Comparison of ENCODE assay signal across 19 cellular contexts in genomic region chr13:30863231-30863630, GRCh38. TPM values are rescaled to one million over a fixed set of nuclear protein-coding genes. Genes with fewer than 3 reads are reported as not detected.
DNase-seq lines count a peak whose midpoint lies in the region; ATAC-seq and TF ChIP-seq lines count a peak whose summit lies in the region.
"Had no signal": no experiment of that assay in that cellular context is flagged by ENCODE, and none has a peak within 500 bp of the region (broad histone marks: within the 10 kb centered on the region; RNA-seq: fewer than 3 reads in every experiment).

No MANE protein-coding gene starts in this region.

- H3K27ac Mint-ChIP-seq in brain: peak overlapping the region; percentile 33 to 98 (median 93)
- H3K27ac Mint-ChIP-seq: activated T-helper 17 cell treated with anti-CD3 and anti-CD28 coated beads, Interleukin-2, amount 50 U/mL, for 72 hours; T-helper 2 cell treated with Interferon-gamma antibody and Interleukin-4, amounts not matched to agents 5 μg/mL and 100 μg/mL, for 36 hours had no signal

- no peak overlapping the region for H3K4me3 Mint-ChIP-seq in brain
- H3K4me3 Mint-ChIP-seq: activated T-helper 17 cell treated with anti-CD3 and anti-CD28 coated beads, Interleukin-2, amount 50 U/mL, for 72 hours; central memory CD8-positive, alpha-beta T cell; T-helper 2 cell treated with Interferon-gamma antibody and Interleukin-4, amounts not matched to agents 5 μg/mL and 100 μg/mL, for 36 hours had no signal

- H3K4me1 ChIP-seq in ES-I3 (ENCODE audit: insufficient read depth, low read length) (peaks cover 20% of the 10 kb centered on the region), rectal smooth muscle tissue (ENCODE audit: control insufficient read depth, insufficient read depth, low read length) (peaks cover 36% of the 10 kb centered on the region)

- H3K27me3 Mint-ChIP-seq in brain: no peaks in the 10 kb centered on the region

- no peaks in the 10 kb centered on the region for H3K27me3 ChIP-seq in rectal smooth muscle tissue (ENCODE audit: control insufficient read depth, insufficient read depth, low read length)
- H3K27me3 ChIP-seq: ovary had no signal

- H3K36me3 ChIP-seq in ES-I3 (ENCODE audit: insufficient read depth, low read length) (no peaks in the 10 kb centered on the region), rectal smooth muscle tissue (ENCODE audit: control insufficient read depth, insufficient read depth, low read length) (no peaks in the 10 kb centered on the region)
- H3K36me3 ChIP-seq: ovary had no signal

- ATAC-seq in HG02642 (IDR thresholded peaks at IDR 0.05; ENCODE audit: poor library complexity, unreplicated experiment): no peak
- ATAC-seq in HG03520 (IDR thresholded peaks at IDR 0.05; ENCODE audit: unreplicated experiment): no peak
- ATAC-seq: activated T-helper 17 cell treated with anti-CD3 and anti-CD28 coated beads, Interleukin-2, amount 50 U/mL, for 72 hours; left colon had no signal

- peak overlapping the region; percentile 91 for H3K27ac ChIP-seq in rectal smooth muscle tissue (ENCODE audit: low read depth, low read length)
- H3K27ac ChIP-seq: C4-2B, PC-9 had no signal

- peaks cover 66% of the 10 kb centered on the region for H3K4me1 Mint-ChIP-seq in brain

- DNase-seq in iPS-NIHi7 (ENCODE audit: extremely low spot score) (peak; percentile 73), AG20443 (ENCODE audit: low spot score) (no peak)
- DNase-seq in activated CD4-positive, CD25-positive, alpha-beta regulatory T cell treated with anti-CD3 and anti-CD28 coated beads, Interleukin-2, amount 50 U/mL, for 72 hours: no peak
- DNase-seq: activated CD4-positive, CD25-positive, alpha-beta regulatory T cell; effector CD8-positive, alpha-beta T cell; NCI-H2029; NCI-H69; PC-9 had no signal

- TF ChIP-seq CTCF in brain (conservative IDR thresholded peaks at IDR 0.05): no peak

- H3K36me3 Mint-ChIP-seq in brain: no peaks in the 10 kb centered on the region

- peak overlapping the region; percentile 46; the same call in 1 of the 2 replicates for H3K9ac ChIP-seq in ES-I3 (ENCODE audit: low read depth, low read length)
- H3K9ac ChIP-seq in rectal smooth muscle tissue (ENCODE audit: low read length): no peak overlapping the region

- no peak overlapping the region for H3K4me3 ChIP-seq in rectal smooth muscle tissue (ENCODE audit: low read length)
- H3K4me3 ChIP-seq: ovary, PC-9 had no signal

- H3K9me3 ChIP-seq in ES-I3 (ENCODE audit: control insufficient read depth, insufficient read depth, low read length): no peaks in the 10 kb centered on the region
- H3K9me3 ChIP-seq: ovary had no signal

- peaks cover 0 to 9% (median 4%) of the 10 kb centered on the region in 5 experiments for H3K9me3 Mint-ChIP-seq in brain
- H3K9me3 Mint-ChIP-seq: activated T-helper 17 cell treated with anti-CD3 and anti-CD28 coated beads, Interleukin-2, amount 50 U/mL, for 72 hours; central memory CD8-positive, alpha-beta T cell; T-helper 2 cell treated with Interferon-gamma antibody and Interleukin-4, amounts not matched to agents 5 μg/mL and 100 μg/mL, for 36 hours had no signal

RNA-seq across cellular contexts. Expression of gene MEDAG, which starts 42.8 kb away (rescaled TPM):
- polyA plus RNA-seq in brain (ENCODE audit: insufficient read depth, low read depth, low replicate concordance): 0.98 TPM
